Comparison of ENCODE assay signal across 24 cellular contexts in the genomic region with DNA sequence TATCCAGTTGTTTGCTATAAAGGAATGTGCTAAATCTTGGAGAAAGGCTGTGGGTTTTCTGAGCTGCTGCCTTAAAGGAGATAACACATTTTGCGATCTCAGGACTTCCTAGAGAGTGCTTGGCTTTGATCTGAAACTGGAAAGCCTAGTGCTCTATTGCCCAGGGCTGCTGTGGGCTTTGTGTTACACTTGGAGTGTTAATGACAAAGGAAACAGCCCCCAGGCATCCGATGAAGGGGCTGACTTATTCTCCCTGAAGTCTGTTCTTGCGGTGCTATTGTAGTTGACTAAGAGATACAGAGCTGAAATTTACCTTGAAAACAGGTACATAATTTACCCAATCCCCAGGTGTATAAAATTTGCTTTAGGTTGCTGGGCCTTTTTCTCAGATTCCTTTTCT.
"Had no signal": no experiment of that assay in that cellular context is flagged by ENCODE, and none has a peak within 500 bp of the region (broad histone marks: within the 10 kb centered on the region; RNA-seq: fewer than 3 reads in every experiment).

No MANE protein-coding gene starts in this region.

- H3K36me3 ChIP-seq: transverse colon had no signal

- H3K4me3 Mint-ChIP-seq: activated CD4-positive, alpha-beta memory T cell treated with anti-CD3 and anti-CD28 coated beads, Interleukin-2, amount 10 ng/mL, durations not matched to agents 7 days and 5 days; activated CD4-positive, alpha-beta T cell treated with anti-CD3 and anti-CD28 coated beads, Interleukin-2, amount 10 ng/mL, durations not matched to agents 24 days and 14 days; activated naive CD4-positive, alpha-beta T cell treated with anti-CD3 and anti-CD28 coated beads for 36 hours; activated naive CD8-positive, alpha-beta T cell treated with anti-CD3 and anti-CD28 coated beads, Interleukin-2, amount 10 ng/mL, durations not matched to agents 7 days and 5 days; activated T-cell treated with anti-CD3 and anti-CD28 coated beads, Interleukin-2, amount 50 U/mL, for 72 hours; dendritic cell treated with granulocyte-macrophage colony-stimulating factor and Interleukin-4, amounts not matched to agents 40 ng/mL and 50 ng/mL, for 4 days; naive B cell; stimulated activated naive CD8-positive, alpha-beta T cell treated with anti-CD3 and anti-CD28 coated beads, Interleukin-15, amount 100 ng/mL, for 72 hours; T-helper 1 cell treated with Interleukin-12 subunit alpha and Interleukin-12 subunit beta and Interleukin-4 antibody, amounts not matched to agents 30 μg/mL and 1 μg/mL, for 36 hours had no signal

- H3K4me1 ChIP-seq: esophagus muscularis mucosa, right lobe of liver, transverse colon had no signal

- H3K27ac ChIP-seq: esophagus muscularis mucosa, hepatocyte, right lobe of liver, skin epidermis, suprapubic skin, transverse colon had no signal

- DNase-seq: activated CD4-positive, alpha-beta memory T cell treated with anti-CD3 and anti-CD28 coated beads, Interleukin-2, amount 10 ng/mL, durations not matched to agents 7 days and 5 days; activated CD4-positive, alpha-beta T cell treated with anti-CD3 and anti-CD28 coated beads, Interleukin-2, amount 10 ng/mL, durations not matched to agents 24 days and 14 days; activated effector memory CD4-positive, alpha-beta T cell treated with Interleukin-2 at 50 U/mL for 16 hours; activated naive CD4-positive, alpha-beta T cell treated with anti-CD3 and anti-CD28 coated beads for 36 hours; activated naive CD8-positive, alpha-beta T cell treated with anti-CD3 and anti-CD28 coated beads, Interleukin-2, amount 10 ng/mL, durations not matched to agents 7 days and 5 days; activated T-cell treated with anti-CD3 and anti-CD28 coated beads, Interleukin-2, amount 50 U/mL, for 72 hours; amniotic stem cell; effector CD8-positive, alpha-beta T cell; glutamatergic neuron; islet precursor cell; left cardiac atrium; mesenchymal stem cell; naive B cell; posterior cingulate gyrus; right lobe of liver; stimulated activated CD4-positive, alpha-beta T cell treated with anti-CD3 and anti-CD28 coated beads, Interleukin-1b, Interleukin-23, amount 100 ng/mL, for 48 hours; stimulated activated naive CD8-positive, alpha-beta T cell treated with anti-CD3 and anti-CD28 coated beads, Interleukin-15, amount 100 ng/mL, for 72 hours; transverse colon had no signal

- H3K27ac Mint-ChIP-seq: activated CD4-positive, alpha-beta memory T cell treated with anti-CD3 and anti-CD28 coated beads, Interleukin-2, amount 10 ng/mL, durations not matched to agents 7 days and 5 days; activated CD4-positive, alpha-beta T cell treated with anti-CD3 and anti-CD28 coated beads, Interleukin-2, amount 10 ng/mL, durations not matched to agents 24 days and 14 days; activated naive CD4-positive, alpha-beta T cell treated with anti-CD3 and anti-CD28 coated beads for 36 hours; activated naive CD8-positive, alpha-beta T cell treated with anti-CD3 and anti-CD28 coated beads, Interleukin-2, amount 10 ng/mL, durations not matched to agents 7 days and 5 days; activated T-cell treated with anti-CD3 and anti-CD28 coated beads, Interleukin-2, amount 50 U/mL, for 72 hours; dendritic cell treated with granulocyte-macrophage colony-stimulating factor and Interleukin-4, amounts not matched to agents 40 ng/mL and 50 ng/mL, for 4 days; stimulated activated naive CD8-positive, alpha-beta T cell treated with anti-CD3 and anti-CD28 coated beads, Interleukin-15, amount 100 ng/mL, for 72 hours; T-helper 1 cell treated with Interleukin-12 subunit alpha and Interleukin-12 subunit beta and Interleukin-4 antibody, amounts not matched to agents 30 μg/mL and 1 μg/mL, for 36 hours had no signal

- H3K27me3 ChIP-seq: esophagus muscularis mucosa, hepatocyte, right lobe of liver, suprapubic skin, transverse colon had no signal

- H3K4me1 Mint-ChIP-seq: activated CD4-positive, alpha-beta memory T cell treated with anti-CD3 and anti-CD28 coated beads, Interleukin-2, amount 10 ng/mL, durations not matched to agents 7 days and 5 days; activated CD4-positive, alpha-beta T cell treated with anti-CD3 and anti-CD28 coated beads, Interleukin-2, amount 10 ng/mL, durations not matched to agents 24 days and 14 days; activated naive CD8-positive, alpha-beta T cell treated with anti-CD3 and anti-CD28 coated beads, Interleukin-2, amount 10 ng/mL, durations not matched to agents 7 days and 5 days; stimulated activated naive CD8-positive, alpha-beta T cell treated with anti-CD3 and anti-CD28 coated beads, Interleukin-15, amount 100 ng/mL, for 72 hours had no signal

- H3K9me3 Mint-ChIP-seq: activated CD4-positive, alpha-beta memory T cell treated with anti-CD3 and anti-CD28 coated beads, Interleukin-2, amount 10 ng/mL, durations not matched to agents 7 days and 5 days; activated CD4-positive, alpha-beta T cell treated with anti-CD3 and anti-CD28 coated beads, Interleukin-2, amount 10 ng/mL, durations not matched to agents 24 days and 14 days; activated naive CD4-positive, alpha-beta T cell treated with anti-CD3 and anti-CD28 coated beads for 36 hours; activated naive CD8-positive, alpha-beta T cell treated with anti-CD3 and anti-CD28 coated beads, Interleukin-2, amount 10 ng/mL, durations not matched to agents 7 days and 5 days; activated T-cell treated with anti-CD3 and anti-CD28 coated beads, Interleukin-2, amount 50 U/mL, for 72 hours; dendritic cell treated with granulocyte-macrophage colony-stimulating factor and Interleukin-4, amounts not matched to agents 40 ng/mL and 50 ng/mL, for 4 days; naive B cell; stimulated activated naive CD8-positive, alpha-beta T cell treated with anti-CD3 and anti-CD28 coated beads, Interleukin-15, amount 100 ng/mL, for 72 hours; T-helper 1 cell treated with Interleukin-12 subunit alpha and Interleukin-12 subunit beta and Interleukin-4 antibody, amounts not matched to agents 30 μg/mL and 1 μg/mL, for 36 hours had no signal

- H3K27me3 Mint-ChIP-seq: activated CD4-positive, alpha-beta memory T cell treated with anti-CD3 and anti-CD28 coated beads, Interleukin-2, amount 10 ng/mL, durations not matched to agents 7 days and 5 days; activated CD4-positive, alpha-beta T cell treated with anti-CD3 and anti-CD28 coated beads, Interleukin-2, amount 10 ng/mL, durations not matched to agents 24 days and 14 days; activated naive CD8-positive, alpha-beta T cell treated with anti-CD3 and anti-CD28 coated beads, Interleukin-2, amount 10 ng/mL, durations not matched to agents 7 days and 5 days; dendritic cell treated with granulocyte-macrophage colony-stimulating factor and Interleukin-4, amounts not matched to agents 40 ng/mL and 50 ng/mL, for 4 days; naive B cell; stimulated activated naive CD8-positive, alpha-beta T cell treated with anti-CD3 and anti-CD28 coated beads, Interleukin-15, amount 100 ng/mL, for 72 hours had no signal

- H3K9me3 ChIP-seq: esophagus muscularis mucosa, right lobe of liver, suprapubic skin, transverse colon had no signal

- H3K4me3 ChIP-seq: esophagus muscularis mucosa, hepatocyte, right lobe of liver, skin epidermis, suprapubic skin, transverse colon had no signal

- ATAC-seq: activated T-cell treated with anti-CD3 and anti-CD28 coated beads, Interleukin-2, amount 50 U/mL, for 72 hours; left cardiac atrium; right lobe of liver; stimulated activated naive CD8-positive, alpha-beta T cell treated with anti-CD3 and anti-CD28 coated beads, Interleukin-15, amount 100 ng/mL, for 72 hours had no signal
